Comparison of ENCODE assay signal across 7 cellular contexts in the genomic region with DNA sequence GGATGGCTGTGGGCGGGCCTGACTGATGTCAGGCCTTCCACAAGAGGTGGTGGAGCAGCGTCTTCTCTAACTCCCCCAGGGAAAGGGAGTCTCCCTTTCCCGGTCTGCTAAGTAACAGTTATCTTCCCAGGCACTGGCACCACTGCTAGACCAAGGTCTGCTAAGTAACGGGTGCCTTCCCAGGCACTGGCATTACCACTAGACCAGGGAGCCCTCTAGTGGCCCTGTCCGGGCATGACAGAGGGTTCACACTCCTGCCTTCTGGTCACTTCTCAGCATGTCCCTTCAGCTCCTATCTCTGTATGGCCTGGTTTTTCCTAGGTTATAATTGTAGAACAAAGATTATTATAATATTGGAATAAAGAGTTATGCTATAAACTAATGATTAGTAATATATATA. TPM values are rescaled to one million over a fixed set of nuclear protein-coding genes. Genes with fewer than 3 reads are reported as not detected.
DNase-seq lines count a peak whose midpoint lies in the region; ATAC-seq, FAIRE-seq and TF ChIP-seq lines count a peak whose summit lies in the region.
"Not testable (repeated sequence)": the region's sequence is repeated elsewhere in the genome, so short reads cannot be mapped to it uniquely, and the experiment has no call there.
"Had no signal": no experiment of that assay in that cellular context is flagged by ENCODE, and none has a peak within 500 bp of the region (broad histone marks: within the 10 kb centered on the region; RNA-seq: fewer than 3 reads in every experiment).

No MANE protein-coding gene starts in this region.

- ATAC-seq in activated naive CD8-positive, alpha-beta T cell treated with anti-CD3 and anti-CD28 coated beads, Interleukin-2, amount 10 ng/mL, durations not matched to agents 7 days and 5 days (ENCODE audit: low read depth) = not testable (repeated sequence)

- H3K9ac ChIP-seq in kidney (ENCODE audit: low read length in 2 of 2) = not testable (repeated sequence)

- not testable (repeated sequence) for H3K27ac ChIP-seq in SJSA1; kidney (ENCODE audit: low read depth in 2 of 2, low read length in 2 of 2)

- peak overlapping the region; percentile 99 for H3K27ac Mint-ChIP-seq in activated naive CD8-positive, alpha-beta T cell treated with anti-CD3 and anti-CD28 coated beads, Interleukin-2, amount 10 ng/mL, durations not matched to agents 7 days and 5 days

- TF ChIP-seq CTCF in GM10266 (IDR thresholded peaks at IDR 0.05; ENCODE audit: control insufficient read depth, insufficient read depth, low read depth, missing control alignments) = peak; percentile 66
- TF ChIP-seq CTCF in kidney (IDR thresholded peaks at IDR 0.05; ENCODE audit: borderline replicate concordance, extremely low read depth, insufficient read depth) = peak; percentile 63

- H3K4me1 Mint-ChIP-seq in activated naive CD8-positive, alpha-beta T cell treated with anti-CD3 and anti-CD28 coated beads, Interleukin-2, amount 10 ng/mL, durations not matched to agents 7 days and 5 days = peaks cover 47% of the 10 kb centered on the region

- not testable (repeated sequence) for H3K9me3 Mint-ChIP-seq in activated naive CD8-positive, alpha-beta T cell treated with anti-CD3 and anti-CD28 coated beads, Interleukin-2, amount 10 ng/mL, durations not matched to agents 7 days and 5 days

- H3K4me3 ChIP-seq in SJSA1; kidney (ENCODE audit: low read length in 2 of 2): not testable (repeated sequence)

- peak; percentile 62 for FAIRE-seq in kidney (lab: Jason Lieb, UNC)

- not testable (repeated sequence) for H3K27me3 ChIP-seq in SJSA1 (replicated peaks)

- H3K36me3 Mint-ChIP-seq in activated naive CD8-positive, alpha-beta T cell treated with anti-CD3 and anti-CD28 coated beads, Interleukin-2, amount 10 ng/mL, durations not matched to agents 7 days and 5 days = peaks cover 26% of the 10 kb centered on the region

- H3K4me1 ChIP-seq in SJSA1 (replicated peaks); kidney (ENCODE audit: control insufficient read depth in 1 of 2, insufficient read depth in 1 of 2, low read depth in 1 of 2, low read length in 2 of 2): not testable (repeated sequence)

- not testable (repeated sequence) for H3K27me3 Mint-ChIP-seq in activated naive CD8-positive, alpha-beta T cell treated with anti-CD3 and anti-CD28 coated beads, Interleukin-2, amount 10 ng/mL, durations not matched to agents 7 days and 5 days

- H3K9me3 ChIP-seq in SJSA1 (replicated peaks); kidney (ENCODE audit: control insufficient read depth in 1 of 2, low read length in 2 of 2): not testable (repeated sequence)

- H3K36me3 ChIP-seq in SJSA1; kidney (ENCODE audit: control insufficient read depth in 1 of 2, insufficient read depth in 2 of 2, low read length in 2 of 2): not testable (repeated sequence)

- POLR2A ChIA-PET in activated naive CD8-positive, alpha-beta T cell treated with anti-CD3 and anti-CD28 coated beads, Interleukin-2, amount 10 ng/mL, durations not matched to agents 7 days and 5 days (lab: Charles Lee) = interaction anchor here (0.8 to 5.9 kb wide), 7 partner anchors 8 to 212 kb away, joined by 3 to 45 read pairs (median 4); no protein-coding TSS in a partner anchor

- DNase-seq in GM10266 (ENCODE audit: extremely low spot score) = not testable (repeated sequence)
- DNase-seq in HS-5 (ENCODE audit: low read depth) (peak; percentile 2), SJSA1 (ENCODE audit: low read depth in 1 of 2, low spot score in 2 of 2) (peak; percentile 28 to 90), kidney (peak; percentile 90)
- DNase-seq in activated naive CD8-positive, alpha-beta T cell treated with anti-CD3 and anti-CD28 coated beads, Interleukin-2, amount 10 ng/mL, durations not matched to agents 7 days and 5 days = peak; percentile 84
- peak; percentile 61 to 68 for DNase-seq in stimulated activated CD8-positive, alpha-beta memory T cell treated with anti-CD3 and anti-CD28 coated beads, Interleukin-4, amount 100 ng/mL, for 1 hour (ENCODE audit: low read depth in 2 of 2, low spot score in 1 of 2)

- intact Hi-C loops in kidney (cut with DNase I) = not testable (repeated sequence)

- peak overlapping the region; percentile 78 for H3K4me3 Mint-ChIP-seq in activated naive CD8-positive, alpha-beta T cell treated with anti-CD3 and anti-CD28 coated beads, Interleukin-2, amount 10 ng/mL, durations not matched to agents 7 days and 5 days

RNA-seq across cellular contexts. Expression of a gene that starts 1.8 kb away (rescaled TPM):
- total RNA-seq in SJSA1 (2014; rRNA removed; shearing (Covaris generic)) = 1.7 TPM in 1 of 2 replicates, not detected in the other
- 10 to 100 TPM; 86.1 to 86.2 TPM for total RNA-seq in activated naive CD8-positive, alpha-beta T cell treated with anti-CD3 and anti-CD28 coated beads, Interleukin-2, amount 10 ng/mL, durations not matched to agents 7 days and 5 days
- total RNA-seq in kidney = 3.2 TPM
- not detected for polyA plus RNA-seq in kidney (ENCODE audit: insufficient read depth, low read depth, low replicate concordance)
- total RNA-seq: temporal lobe had no signal

RNA-seq across cellular contexts. Expression of a gene that starts 40.2 kb away (rescaled TPM):
- 0.26 TPM in 1 of 2 replicates, not detected in the other for total RNA-seq in SJSA1 (2014; rRNA removed; shearing (Covaris generic))
- 10 to 100 TPM; 31.1 to 38.8 TPM for total RNA-seq in activated naive CD8-positive, alpha-beta T cell treated with anti-CD3 and anti-CD28 coated beads, Interleukin-2, amount 10 ng/mL, durations not matched to agents 7 days and 5 days
- 3.7 TPM for total RNA-seq in kidney
- 3.4 TPM for polyA plus RNA-seq in kidney (ENCODE audit: insufficient read depth, low read depth, low replicate concordance)

RNA-seq across cellular contexts. Expression of a gene that starts 40.8 kb away (rescaled TPM):
- total RNA-seq in SJSA1 (2014; rRNA removed; shearing (Covaris generic)) = 4.4 and 6.5 TPM in 2 replicates
- 10 to 100 TPM; 12.6 to 13.0 TPM for total RNA-seq in activated naive CD8-positive, alpha-beta T cell treated with anti-CD3 and anti-CD28 coated beads, Interleukin-2, amount 10 ng/mL, durations not matched to agents 7 days and 5 days
- total RNA-seq in kidney = 1.8 TPM
- polyA plus RNA-seq in kidney (ENCODE audit: insufficient read depth, low read depth, low replicate concordance) = 0.73 TPM

RNA-seq across cellular contexts. Expression of a gene that starts 49.5 kb away (rescaled TPM):
- 1.2 and 2.7 TPM in 2 replicates for total RNA-seq in SJSA1 (2014; rRNA removed; shearing (Covaris generic))
- total RNA-seq in activated naive CD8-positive, alpha-beta T cell treated with anti-CD3 and anti-CD28 coated beads, Interleukin-2, amount 10 ng/mL, durations not matched to agents 7 days and 5 days = 1 to 10 TPM; 6.7 to 6.9 TPM
- 3.2 TPM for total RNA-seq in kidney
- 1.2 TPM for polyA plus RNA-seq in kidney (ENCODE audit: insufficient read depth, low read depth, low replicate concordance)

RNA-seq across cellular contexts. Expression of a gene that starts 59.4 kb away (rescaled TPM):
- total RNA-seq in SJSA1 (2014; rRNA removed; shearing (Covaris generic)) = 5.1 and 7.4 TPM in 2 replicates
- 10 to 100 TPM; 52.0 to 58.4 TPM for total RNA-seq in activated naive CD8-positive, alpha-beta T cell treated with anti-CD3 and anti-CD28 coated beads, Interleukin-2, amount 10 ng/mL, durations not matched to agents 7 days and 5 days
- total RNA-seq in kidney = 27.1 TPM
- 14.8 TPM for polyA plus RNA-seq in kidney (ENCODE audit: insufficient read depth, low read depth, low replicate concordance)

Comparison
In these comparisons a context has a peak if more than half of its experiments do, and no peak if none do; other contexts are left out.
1. RNA of a gene that starts 1.8 kb away (total RNA-seq): 86.1 to 86.2 TPM in activated naive CD8-positive, alpha-beta T cell treated with anti-CD3 and anti-CD28 coated beads, Interleukin-2, amount 10 ng/mL, durations not matched to agents 7 days and 5 days; 3.2 TPM in kidney (single experiment) and 1.7 TPM in SJSA1; every median in the first group is over 10 times any median in the second.